ENCODE assay signal across 22 cellular contexts in the genomic region with DNA sequence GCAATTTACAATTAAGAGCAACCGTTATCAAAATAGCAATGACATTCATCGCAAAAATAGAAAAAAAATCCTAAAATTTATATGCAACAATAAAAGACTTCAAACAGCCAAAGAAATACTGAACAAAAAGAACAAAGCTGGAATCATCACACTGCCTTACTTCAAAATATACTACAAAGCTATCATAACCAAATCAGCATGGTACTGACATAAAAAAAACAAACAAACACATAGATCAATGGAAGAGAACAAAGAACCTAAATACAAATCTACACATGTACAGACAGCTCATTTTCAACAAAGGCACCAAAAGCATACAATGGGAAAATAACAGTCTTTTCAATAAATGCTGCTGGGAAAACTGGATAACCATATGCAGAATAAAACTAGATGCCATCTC.
"Had no signal": no experiment of that assay in that cellular context is flagged by ENCODE, and none has a peak within 500 bp of the region (broad histone marks: within the 10 kb centered on the region; RNA-seq: fewer than 3 reads in every experiment).

No MANE protein-coding gene starts in this region.

- H3K27ac ChIP-seq: coronary artery, gastrocnemius medialis, neutrophil, pancreas, right lobe of liver, thoracic aorta, tibial nerve, upper lobe of left lung had no signal

- ATAC-seq: gastrocnemius medialis; natural killer cell; pancreas; right lobe of liver; stimulated activated naive B cell treated with anti-CD40 and anti-IgM and Interleukin-4, amounts not matched to agents 10 μg/mL and 1 μg/mL and 100 μg/mL, for 72 hours had no signal

- H3K27me3 Mint-ChIP-seq: memory B cell; stimulated activated naive B cell treated with anti-CD40 and anti-IgM and Interleukin-4, amounts not matched to agents 10 μg/mL and 1 μg/mL and 100 μg/mL, for 72 hours; stimulated activated naive CD8-positive, alpha-beta T cell treated with anti-CD3 and anti-CD28 coated beads, Interleukin-15, Interleukin-2, amounts not matched to agents 100 ng/mL and 50 ng/mL, for 24 hours had no signal

- H3K9me3 ChIP-seq: pancreas had no signal

- H3K4me3 ChIP-seq: coronary artery, gastrocnemius medialis, lung, pancreas, right lobe of liver, thoracic aorta, tibial nerve, upper lobe of left lung had no signal

- DNase-seq: effector memory CD4-positive, alpha-beta T cell; foreskin fibroblast; gastrocnemius medialis; head of caudate nucleus; natural killer cell; pancreas; right lobe of liver; small intestine; stimulated activated CD4-positive, alpha-beta T cell treated with anti-CD3 and anti-CD28 coated beads, Interleukin-15, amount 100 ng/mL, for 24 hours; stimulated activated CD4-positive, alpha-beta T cell treated with anti-CD3 and anti-CD28 coated beads, Interleukin-2, amount 100 ng/mL, for 48 hours; stimulated activated naive B cell treated with anti-CD40 and anti-IgM and Interleukin-4, amounts not matched to agents 10 μg/mL and 1 μg/mL and 100 μg/mL, for 72 hours; upper lobe of left lung had no signal

- H3K36me3 ChIP-seq: neutrophil, pancreas had no signal

- H3K4me1 ChIP-seq: gastrocnemius medialis, pancreas, right lobe of liver, upper lobe of left lung had no signal

- H3K4me3 Mint-ChIP-seq: natural killer cell; stimulated activated naive CD8-positive, alpha-beta T cell treated with anti-CD3 and anti-CD28 coated beads, Interleukin-15, Interleukin-2, amounts not matched to agents 100 ng/mL and 50 ng/mL, for 24 hours had no signal

- H3K27ac Mint-ChIP-seq: memory B cell; stimulated activated naive B cell treated with anti-CD40 and anti-IgM and Interleukin-4, amounts not matched to agents 10 μg/mL and 1 μg/mL and 100 μg/mL, for 72 hours; stimulated activated naive CD8-positive, alpha-beta T cell treated with anti-CD3 and anti-CD28 coated beads, Interleukin-15, Interleukin-2, amounts not matched to agents 100 ng/mL and 50 ng/mL, for 24 hours had no signal

- H3K27me3 ChIP-seq: gastrocnemius medialis, neutrophil, pancreas, right lobe of liver, tibial nerve, upper lobe of left lung had no signal

- FAIRE-seq: endometrium, keratinocyte, pancreas, small intestine, urothelium cell line had no signal
